In genomic region chr18:74820160-74820780, GRCh38 we compare ENCODE assay signal across 1 cellular context.
TF ChIP-seq lines count a peak whose summit lies in the region.

No MANE protein-coding gene starts in this region.

TF ChIP-seq in GM23338, 12 proteins besides CTCF, POLR2A, EP300 and RAD21 (continued from another document):
- TF ChIP-seq, protein P1, sequence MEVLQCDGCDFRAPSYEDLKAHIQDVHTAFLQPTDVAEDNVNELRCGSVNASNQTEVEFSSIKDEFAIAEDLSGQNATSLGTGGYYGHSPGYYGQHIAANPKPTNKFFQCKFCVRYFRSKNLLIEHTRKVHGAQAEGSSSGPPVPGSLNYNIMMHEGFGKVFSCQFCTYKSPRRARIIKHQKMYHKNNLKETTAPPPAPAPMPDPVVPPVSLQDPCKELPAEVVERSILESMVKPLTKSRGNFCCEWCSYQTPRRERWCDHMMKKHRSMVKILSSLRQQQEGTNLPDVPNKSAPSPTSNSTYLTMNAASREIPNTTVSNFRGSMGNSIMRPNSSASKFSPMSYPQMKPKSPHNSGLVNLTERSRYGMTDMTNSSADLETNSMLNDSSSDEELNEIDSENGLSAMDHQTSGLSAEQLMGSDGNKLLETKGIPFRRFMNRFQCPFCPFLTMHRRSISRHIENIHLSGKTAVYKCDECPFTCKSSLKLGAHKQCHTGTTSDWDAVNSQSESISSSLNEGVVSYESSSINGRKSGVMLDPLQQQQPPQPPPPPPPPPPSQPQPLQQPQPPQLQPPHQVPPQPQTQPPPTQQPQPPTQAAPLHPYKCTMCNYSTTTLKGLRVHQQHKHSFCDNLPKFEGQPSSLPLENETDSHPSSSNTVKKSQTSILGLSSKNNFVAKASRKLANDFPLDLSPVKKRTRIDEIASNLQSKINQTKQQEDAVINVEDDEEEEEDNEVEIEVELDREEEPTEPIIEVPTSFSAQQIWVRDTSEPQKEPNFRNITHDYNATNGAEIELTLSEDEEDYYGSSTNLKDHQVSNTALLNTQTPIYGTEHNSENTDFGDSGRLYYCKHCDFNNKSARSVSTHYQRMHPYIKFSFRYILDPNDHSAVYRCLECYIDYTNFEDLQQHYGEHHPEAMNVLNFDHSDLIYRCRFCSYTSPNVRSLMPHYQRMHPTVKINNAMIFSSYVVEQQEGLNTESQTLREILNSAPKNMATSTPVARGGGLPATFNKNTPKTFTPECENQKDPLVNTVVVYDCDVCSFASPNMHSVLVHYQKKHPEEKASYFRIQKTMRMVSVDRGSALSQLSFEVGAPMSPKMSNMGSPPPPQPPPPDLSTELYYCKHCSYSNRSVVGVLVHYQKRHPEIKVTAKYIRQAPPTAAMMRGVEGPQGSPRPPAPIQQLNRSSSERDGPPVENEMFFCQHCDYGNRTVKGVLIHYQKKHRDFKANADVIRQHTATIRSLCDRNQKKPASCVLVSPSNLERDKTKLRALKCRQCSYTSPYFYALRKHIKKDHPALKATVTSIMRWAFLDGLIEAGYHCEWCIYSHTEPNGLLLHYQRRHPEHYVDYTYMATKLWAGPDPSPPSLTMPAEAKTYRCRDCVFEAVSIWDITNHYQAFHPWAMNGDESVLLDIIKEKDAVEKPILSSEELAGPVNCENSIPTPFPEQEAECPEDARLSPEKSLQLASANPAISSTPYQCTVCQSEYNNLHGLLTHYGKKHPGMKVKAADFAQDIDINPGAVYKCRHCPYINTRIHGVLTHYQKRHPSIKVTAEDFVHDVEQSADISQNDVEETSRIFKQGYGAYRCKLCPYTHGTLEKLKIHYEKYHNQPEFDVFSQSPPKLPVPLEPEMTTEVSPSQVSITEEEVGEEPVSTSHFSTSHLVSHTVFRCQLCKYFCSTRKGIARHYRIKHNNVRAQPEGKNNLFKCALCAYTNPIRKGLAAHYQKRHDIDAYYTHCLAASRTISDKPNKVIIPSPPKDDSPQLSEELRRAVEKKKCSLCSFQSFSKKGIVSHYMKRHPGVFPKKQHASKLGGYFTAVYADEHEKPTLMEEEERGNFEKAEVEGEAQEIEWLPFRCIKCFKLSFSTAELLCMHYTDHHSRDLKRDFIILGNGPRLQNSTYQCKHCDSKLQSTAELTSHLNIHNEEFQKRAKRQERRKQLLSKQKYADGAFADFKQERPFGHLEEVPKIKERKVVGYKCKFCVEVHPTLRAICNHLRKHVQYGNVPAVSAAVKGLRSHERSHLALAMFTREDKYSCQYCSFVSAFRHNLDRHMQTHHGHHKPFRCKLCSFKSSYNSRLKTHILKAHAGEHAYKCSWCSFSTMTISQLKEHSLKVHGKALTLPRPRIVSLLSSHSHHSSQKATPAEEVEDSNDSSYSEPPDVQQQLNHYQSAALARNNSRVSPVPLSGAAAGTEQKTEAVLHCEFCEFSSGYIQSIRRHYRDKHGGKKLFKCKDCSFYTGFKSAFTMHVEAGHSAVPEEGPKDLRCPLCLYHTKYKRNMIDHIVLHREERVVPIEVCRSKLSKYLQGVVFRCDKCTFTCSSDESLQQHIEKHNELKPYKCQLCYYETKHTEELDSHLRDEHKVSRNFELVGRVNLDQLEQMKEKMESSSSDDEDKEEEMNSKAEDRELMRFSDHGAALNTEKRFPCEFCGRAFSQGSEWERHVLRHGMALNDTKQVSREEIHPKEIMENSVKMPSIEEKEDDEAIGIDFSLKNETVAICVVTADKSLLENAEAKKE (CRISPR knock-in tag; IDR thresholded peaks at IDR 0.05) = peak; percentile 40; the same call in 1 of the 2 replicates
